In genomic region chr4:160217352-160217751, GRCh38 we compare ENCODE assay signal across 8 cellular contexts.
"Had no signal": no experiment of that assay in that cellular context is flagged by ENCODE, and none has a peak within 500 bp of the region (broad histone marks: within the 10 kb centered on the region; RNA-seq: fewer than 3 reads in every experiment).

No MANE protein-coding gene starts in this region.

- H3K4me1 ChIP-seq: HAP-1 had no signal

- H3K9ac ChIP-seq: KMS-11 had no signal

- H3K4me3 ChIP-seq: GM23338, HAP-1 had no signal

- FAIRE-seq: HTR-8/SVneo had no signal

- H3K36me3 ChIP-seq: HAP-1 had no signal

- ATAC-seq: GM23338, HCT116 had no signal

- H3K4me2 ChIP-seq: GM23338, KMS-11 had no signal

- DNase-seq: H7, HFFc6, KBM-7 had no signal

- H2AFZ ChIP-seq: GM23338 had no signal

- H3K9me3 ChIP-seq: HAP-1 had no signal

- H3K27ac ChIP-seq: KMS-11 had no signal
